In genomic region chr2:179335732-179336131, GRCh38 we compare ENCODE assay signal across 19 cellular contexts.
"Had no signal": no experiment of that assay in that cellular context is flagged by ENCODE, and none has a peak within 500 bp of the region (broad histone marks: within the 10 kb centered on the region; RNA-seq: fewer than 3 reads in every experiment).

No MANE protein-coding gene starts in this region.

- H3K27ac Mint-ChIP-seq: mesothelial cell of epicardium; natural killer cell treated with Interleukin-12 subunit alpha and Interleukin-12 subunit beta and Interleukin-15 and Interleukin-18, amount 100 ng/mL, for 72 hours; stimulated activated naive B cell treated with anti-CD40 and anti-IgM and Interleukin-4, amounts not matched to agents 10 μg/mL and 1 μg/mL and 100 μg/mL, for 72 hours had no signal

- H3K4me3 Mint-ChIP-seq: mesothelial cell of epicardium; natural killer cell treated with Interleukin-12 subunit alpha and Interleukin-12 subunit beta and Interleukin-15 and Interleukin-18, amount 100 ng/mL, for 72 hours; stimulated activated naive B cell treated with anti-CD40 and anti-IgM and Interleukin-4, amounts not matched to agents 10 μg/mL and 1 μg/mL and 100 μg/mL, for 72 hours had no signal

- H3K27me3 Mint-ChIP-seq: stimulated activated naive B cell treated with anti-CD40 and anti-IgM and Interleukin-4, amounts not matched to agents 10 μg/mL and 1 μg/mL and 100 μg/mL, for 72 hours had no signal

- H3K9me3 ChIP-seq: gastrocnemius medialis, stomach, thoracic aorta, transverse colon had no signal

- ATAC-seq: gastrocnemius medialis; left lobe of liver; natural killer cell treated with Interleukin-12 subunit alpha and Interleukin-12 subunit beta and Interleukin-15 and Interleukin-18, amount 100 ng/mL, for 72 hours; psoas muscle; sciatic nerve; stimulated activated naive B cell treated with anti-CD40 and anti-IgM and Interleukin-4, amounts not matched to agents 10 μg/mL and 1 μg/mL and 100 μg/mL, for 72 hours had no signal

- H3K36me3 ChIP-seq: gastrocnemius medialis, stomach, thoracic aorta, transverse colon had no signal

- H3K27me3 ChIP-seq: dorsolateral prefrontal cortex, gastrocnemius medialis, stomach, transverse colon had no signal

- H3K9me3 Mint-ChIP-seq: natural killer cell treated with Interleukin-12 subunit alpha and Interleukin-12 subunit beta and Interleukin-15 and Interleukin-18, amount 100 ng/mL, for 72 hours had no signal

- H3K27ac ChIP-seq: dorsolateral prefrontal cortex, gastrocnemius medialis, psoas muscle, skin epidermis, stomach, thoracic aorta, transverse colon had no signal

- H3K4me3 ChIP-seq: gastrocnemius medialis, psoas muscle, skin epidermis, stomach, thoracic aorta, transverse colon had no signal

- H3K4me1 ChIP-seq: gastrocnemius medialis, psoas muscle, transverse colon had no signal

- DNase-seq: cortex of kidney; dorsolateral prefrontal cortex; effector CD8-positive, alpha-beta T cell; gastrocnemius medialis; glutamatergic neuron; islet precursor cell; psoas muscle; stimulated activated CD4-positive, alpha-beta T cell treated with anti-CD3 and anti-CD28 coated beads, Interleukin-2, amount 100 ng/mL, for 24 hours; stimulated activated CD4-positive, alpha-beta T cell treated with anti-CD3 and anti-CD28 coated beads, Interleukin-4, amount 100 ng/mL, for 4 hours; stimulated activated naive B cell treated with anti-CD40 and anti-IgM and Interleukin-4, amounts not matched to agents 10 μg/mL and 1 μg/mL and 100 μg/mL, for 72 hours; stomach; substantia nigra; transverse colon had no signal
